In the genomic region with DNA sequence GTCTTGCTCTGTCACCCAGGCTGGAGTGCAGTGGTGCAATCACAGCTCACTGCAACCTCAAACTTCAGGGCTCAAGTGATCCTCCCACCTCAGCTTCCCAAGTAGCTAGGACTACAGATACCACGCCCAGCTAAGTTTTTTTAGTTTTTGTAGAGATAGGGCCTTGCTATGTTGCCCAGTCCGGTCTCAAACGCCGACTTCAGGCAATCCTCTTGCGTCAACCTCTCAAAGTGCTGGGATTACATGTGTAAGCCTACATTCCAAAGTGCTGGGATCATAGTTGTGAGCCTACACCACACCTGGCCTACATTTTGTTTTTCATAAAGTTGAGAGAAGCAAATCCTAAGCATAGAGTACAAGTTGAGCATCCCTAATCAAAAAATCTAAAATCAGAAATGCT, we compare ENCODE assay signal across 18 cellular contexts. TPM values are rescaled to one million over a fixed set of nuclear protein-coding genes. Genes with fewer than 3 reads are reported as not detected.
A peak's percentile ranks its signal among the peaks of the same experiment; 100 is the strongest.
DNase-seq lines count a peak whose midpoint lies in the region; ATAC-seq, FAIRE-seq and TF ChIP-seq lines count a peak whose summit lies in the region.
"Had no signal": no experiment of that assay in that cellular context is flagged by ENCODE, and none has a peak within 500 bp of the region (broad histone marks: within the 10 kb centered on the region; RNA-seq: fewer than 3 reads in every experiment).

No MANE protein-coding gene starts in this region.

- H3K27ac ChIP-seq in HepG2 (ENCODE audit: extremely low read length, insufficient read depth, low read length) (no peak overlapping the region), right lobe of liver (no peak overlapping the region), lower lobe of right lung (no peak overlapping the region), A673 (ENCODE audit: low read depth, low read length, poor library complexity, severe bottlenecking) (no peak overlapping the region)
- H3K27ac ChIP-seq: RWPE1 had no signal

- no peak for TF ChIP-seq RAD21 in HepG2 (CRISPR knock-in tag; IDR thresholded peaks at IDR 0.05)

- TF ChIP-seq CTCF in HepG2 (CRISPR knock-in tag; IDR thresholded peaks at IDR 0.05) (no peak), right lobe of liver (IDR thresholded peaks at IDR 0.05) (no peak), lower lobe of right lung (IDR thresholded peaks at IDR 0.05) (no peak), A673 (conservative IDR thresholded peaks at IDR 0.05; ENCODE audit: low read depth, low read length) (no peak)

- no peak overlapping the region for H3K27ac Mint-ChIP-seq in activated naive CD4-positive, alpha-beta T cell treated with anti-CD3 and anti-CD28 coated beads, Interleukin-2, amount 10 ng/mL, durations not matched to agents 7 days and 5 days
- H3K27ac Mint-ChIP-seq: CD8-positive, alpha-beta T cell had no signal

- H3K4me3 ChIP-seq in HepG2 (replicated peaks in 1 of 3; ENCODE audit: insufficient read depth in 1 of 3, low read depth in 2 of 3, low read length in 3 of 3) (no peak overlapping the region), right lobe of liver (no peak overlapping the region), lower lobe of right lung (no peak overlapping the region), A673 (ENCODE audit: low read depth, low read length, poor library complexity, severe bottlenecking) (no peak overlapping the region)

- POLR2A ChIA-PET in HepG2 (lab: Yijun Ruan, JAX) (no interaction called here), A673 (lab: Charles Lee; ENCODE audit: low non-redundant PET) (no interaction called here)

- no peak for FAIRE-seq in HepG2 (lab: Jason Lieb, UNC)

- 82% methylated on average over 5 of the region's 5 CpGs for WGBS in HepG2 (ENCODE audit: low lambda C conversion rate)
- WGBS in right lobe of liver (ENCODE audit: insufficient coverage, low coverage, low lambda C conversion rate, missing lambda C conversion rate): 90% methylated on average over 5 of the region's 5 CpGs

- H3K9ac ChIP-seq in HepG2 (ENCODE audit: insufficient read depth, low read depth, low read length): no peak overlapping the region

- no peaks in the 10 kb centered on the region for H3K79me2 ChIP-seq in HepG2 (ENCODE audit: insufficient read depth, low read length)

- H3K4me1 Mint-ChIP-seq in activated naive CD4-positive, alpha-beta T cell treated with anti-CD3 and anti-CD28 coated beads, Interleukin-2, amount 10 ng/mL, durations not matched to agents 7 days and 5 days: peaks cover 23% of the 10 kb centered on the region

- in situ Hi-C loops in HepG2 (cut with HindIII; ENCODE audit: extremely low pct_ligation_motif_present, low pct_unique_long_range_greater_than_20kb): no loop called here

- peaks cover 17% of the 10 kb centered on the region for H3K36me3 Mint-ChIP-seq in activated naive CD4-positive, alpha-beta T cell treated with anti-CD3 and anti-CD28 coated beads, Interleukin-2, amount 10 ng/mL, durations not matched to agents 7 days and 5 days
- H3K36me3 Mint-ChIP-seq: IgD-negative memory B cell had no signal

- H3K4me3 Mint-ChIP-seq in activated naive CD4-positive, alpha-beta T cell treated with anti-CD3 and anti-CD28 coated beads, Interleukin-2, amount 10 ng/mL, durations not matched to agents 7 days and 5 days: no peak overlapping the region
- H3K4me3 Mint-ChIP-seq: CD8-positive, alpha-beta T cell; IgD-negative memory B cell had no signal

- no peak overlapping the region for H2AFZ ChIP-seq in HepG2 (ENCODE audit: low read length)

- no peak overlapping the region for H3K4me2 ChIP-seq in HepG2 (ENCODE audit: low read depth, low read length)

- TF ChIP-seq POLR2A in HepG2 (IDR thresholded peaks at IDR 0.05; ENCODE audit: insufficient read depth in 1 of 2, low read depth in 2 of 2, low read length in 2 of 2): no peak
- TF ChIP-seq POLR2A in right lobe of liver (IDR thresholded peaks at IDR 0.05): no peak

- DNase-seq in HepG2 (ENCODE audit: low spot score) (no peak), right lobe of liver (no peak), lower lobe of right lung (no peak), A673 (ENCODE audit: low spot score) (no peak), NCI-H2029 (lab: John Stamatoyannopoulos, UW) (no peak)
- no peak for DNase-seq in activated naive CD4-positive, alpha-beta T cell treated with anti-CD3 and anti-CD28 coated beads, Interleukin-2, amount 10 ng/mL, durations not matched to agents 7 days and 5 days
- DNase-seq: 8988T; CD8-positive, alpha-beta T cell; MV-4-11; NCI-H2029 treated with DMSO at 0.1 percent for 48 hours; NCI-H2171 treated with DMSO at 0.1 percent for 48 hours; NCI-H446 treated with DMSO at 0.1 percent for 48 hours; NCI-H748 treated with DMSO at 0.1 percent for 48 hours had no signal

- BruUV-seq in HepG2 (replicated peaks; lab: Mats Ljungman, UMichigan): no TSS peak
- BruUV-seq in A673 (replicated peaks; lab: Mats Ljungman, UMichigan): no TSS peak

- H4K20me1 ChIP-seq in HepG2 (ENCODE audit: insufficient read depth, low read length): no peaks in the 10 kb centered on the region

- ATAC-seq in HepG2 (no peak), right lobe of liver (no peak), esophagus mucosa (peak; percentile 41), lower lobe of right lung (peak; percentile 53 to 54), GM19455 (IDR thresholded peaks at IDR 0.05; ENCODE audit: unreplicated experiment) (no peak)
- ATAC-seq: CD8-positive, alpha-beta T cell; HCT116 had no signal

- TF ChIP-seq EP300 in HepG2 (IDR thresholded peaks at IDR 0.05; ENCODE audit: low read depth in 2 of 2, low read length in 2 of 2) (no peak), HepG2 (CRISPR knock-in tag; IDR thresholded peaks at IDR 0.05; ENCODE audit: borderline replicate concordance) (no peak)

- CTCF ChIA-PET in HepG2 (lab: Yijun Ruan, JAX; ENCODE audit: low intra/inter-chr PET ratio, low total read pairs): no interaction called here
- CTCF ChIA-PET in activated naive CD4-positive, alpha-beta T cell treated with anti-CD3 and anti-CD28 coated beads, Interleukin-2, amount 10 ng/mL, durations not matched to agents 7 days and 5 days (lab: Charles Lee): no interaction called here
- CTCF ChIA-PET in A673 (lab: Charles Lee): no interaction called here

- H3K27me3 ChIP-seq in HepG2 (ENCODE audit: control insufficient read depth in 1 of 2, insufficient read depth in 2 of 2, low read length in 2 of 2) (no peaks in the 10 kb centered on the region; a peak in 1 of 5 replicates), right lobe of liver (no peaks in the 10 kb centered on the region), lower lobe of right lung (ENCODE audit: low read depth) (no peaks in the 10 kb centered on the region), A673 (replicated peaks; ENCODE audit: insufficient read depth, low read depth, low read length, poor library complexity) (no peaks in the 10 kb centered on the region)

- H3K36me3 ChIP-seq in HepG2 (replicated peaks in 1 of 2; ENCODE audit: control insufficient read depth in 1 of 2, insufficient read depth in 2 of 2, low read length in 2 of 2) (peaks cover 0 to 9% of the 10 kb centered on the region in 2 experiments; a peak in 3 of 5 replicates), right lobe of liver (peaks cover 0 to 6% (median 6%) of the 10 kb centered on the region in 4 donors), lower lobe of right lung (peaks cover 48% of the 10 kb centered on the region), A673 (ENCODE audit: insufficient read depth, low read length, poor library complexity, severe bottlenecking) (peaks cover 26% of the 10 kb centered on the region)

- H3K9me3 ChIP-seq in HepG2 (ENCODE audit: low read length): no peaks in the 10 kb centered on the region
- no peaks in the 10 kb centered on the region for H3K9me3 ChIP-seq in right lobe of liver
- H3K9me3 ChIP-seq in lower lobe of right lung: no peaks in the 10 kb centered on the region
- H3K9me3 ChIP-seq in A673 (ENCODE audit: low read depth, low read length, poor library complexity, severe bottlenecking): no peaks in the 10 kb centered on the region

- H3K4me1 ChIP-seq in HepG2 (ENCODE audit: insufficient read depth, low read length) (peaks cover 15% of the 10 kb centered on the region), right lobe of liver (peaks cover 0 to 8% (median 1%) of the 10 kb centered on the region in 4 donors), lower lobe of right lung (peaks cover 5% of the 10 kb centered on the region), A673 (ENCODE audit: insufficient read depth, low read length, poor library complexity, severe bottlenecking) (no peaks in the 10 kb centered on the region)

- intact Hi-C loops in HepG2 (cut with micrococcal nuclease; ENCODE audit: unreplicated experiment): no loop called here
- intact Hi-C loops in right lobe of liver (cut with DNase I): no loop called here
- intact Hi-C loops in lower lobe of right lung (cut with DNase I): no loop called here
- intact Hi-C loops in A673 (cut with micrococcal nuclease; ENCODE audit: unreplicated experiment): no loop called here

- no peaks in the 10 kb centered on the region for H3K27me3 Mint-ChIP-seq in activated naive CD4-positive, alpha-beta T cell treated with anti-CD3 and anti-CD28 coated beads, Interleukin-2, amount 10 ng/mL, durations not matched to agents 7 days and 5 days
- H3K27me3 Mint-ChIP-seq: IgD-negative memory B cell had no signal

- H3K9me3 Mint-ChIP-seq in activated naive CD4-positive, alpha-beta T cell treated with anti-CD3 and anti-CD28 coated beads, Interleukin-2, amount 10 ng/mL, durations not matched to agents 7 days and 5 days: no peaks in the 10 kb centered on the region
- H3K9me3 Mint-ChIP-seq: CD8-positive, alpha-beta T cell; IgD-negative memory B cell had no signal

RNA-seq across cellular contexts. Expression of a gene that starts 42.2 kb away (rescaled TPM):
- 37.5 and 58.4 TPM in 2 replicates for total RNA-seq in HepG2 (2016; rRNA removed; fragmentation: Illumina TruSeq; extraction: Trizol)
- 29.0 and 35.5 TPM in 2 replicates for total RNA-seq in HepG2 (2016; cell fraction: cytosol; rRNA removed; fragmentation: Illumina TruSeq; extraction: Trizol; ENCODE audit: low read depth)
- 38.0 and 56.3 TPM in 2 replicates for total RNA-seq in HepG2 (2016; cell fraction: insoluble cytoplasmic fraction; rRNA removed; fragmentation: Illumina TruSeq; extraction: Trizol)
- 12.5 and 14.0 TPM in 2 replicates for total RNA-seq in HepG2 (2016; cell fraction: membrane; rRNA removed; fragmentation: Illumina TruSeq; extraction: Trizol)
- total RNA-seq in HepG2 (2016; cell fraction: nucleus; rRNA removed; fragmentation: Illumina TruSeq; extraction: Trizol): 42.0 and 45.8 TPM in 2 replicates
- polyA plus RNA-seq in HepG2 (2011; rRNA removed): 6.2 and 7.0 TPM in 2 replicates
- 3.0 and 5.2 TPM in 2 replicates for polyA plus RNA-seq in HepG2 (2011; cell fraction: cytosol; rRNA removed)
- 4.4 and 6.0 TPM in 2 replicates for polyA plus RNA-seq in HepG2 (2011; cell fraction: nucleus; rRNA removed)
- 24.5 and 30.4 TPM in 2 replicates for polyA plus RNA-seq in HepG2 (2012)
- 0.99 and 1.5 TPM in 2 replicates for polyA plus RNA-seq in HepG2 (2016; cell fraction: cytosol; fragmentation: Illumina TruSeq; extraction: Trizol; ENCODE audit: low read depth)
- 40.7 TPM in 2 replicates for polyA plus RNA-seq in HepG2 (2016; cell fraction: insoluble cytoplasmic fraction; fragmentation: Illumina TruSeq; extraction: Trizol; ENCODE audit: low read depth)
- 4.0 TPM in 2 replicates for polyA plus RNA-seq in HepG2 (2016; cell fraction: membrane; fragmentation: Illumina TruSeq; extraction: Trizol; ENCODE audit: low read depth)
- polyA plus RNA-seq in HepG2 (2016; cell fraction: nucleus; fragmentation: Illumina TruSeq; extraction: Trizol; ENCODE audit: insufficient read depth, low read depth): 32.2 and 33.6 TPM in 2 replicates
- 11.1 TPM in 2 replicates for polyA minus RNA-seq in HepG2 (2011; rRNA and poly(A)+ RNA removed; ENCODE audit: low replicate concordance)
- polyA minus RNA-seq in HepG2 (2011; cell fraction: cytosol; rRNA and poly(A)+ RNA removed): 17.7 and 23.3 TPM in 2 replicates
- 53.3 and 63.0 TPM in 2 replicates for polyA minus RNA-seq in HepG2 (2011; cell fraction: nucleus; rRNA and poly(A)+ RNA removed)
- 10 to 100 TPM in 5 of 6 experiments, 1 to 10 TPM in 1; 7.8 to 24.1 (median 16.7) TPM for total RNA-seq in right lobe of liver
- 17.9 TPM for total RNA-seq in esophagus mucosa
- total RNA-seq in lower lobe of right lung: 67.6 TPM
- 77.1 and 77.6 TPM in 2 replicates for total RNA-seq in A673 (2021)

Comparison
In these comparisons a context has a peak if more than half of its experiments do, and no peak if none do; other contexts are left out.
1. ATAC-seq: peak in esophagus mucosa (single experiment) and lower lobe of right lung (2 of 2); none in HepG2 (single experiment), right lobe of liver (0 of 4) and GM19455 (single experiment).